ENCODE assay signal across 8 cellular contexts in the genomic region with DNA sequence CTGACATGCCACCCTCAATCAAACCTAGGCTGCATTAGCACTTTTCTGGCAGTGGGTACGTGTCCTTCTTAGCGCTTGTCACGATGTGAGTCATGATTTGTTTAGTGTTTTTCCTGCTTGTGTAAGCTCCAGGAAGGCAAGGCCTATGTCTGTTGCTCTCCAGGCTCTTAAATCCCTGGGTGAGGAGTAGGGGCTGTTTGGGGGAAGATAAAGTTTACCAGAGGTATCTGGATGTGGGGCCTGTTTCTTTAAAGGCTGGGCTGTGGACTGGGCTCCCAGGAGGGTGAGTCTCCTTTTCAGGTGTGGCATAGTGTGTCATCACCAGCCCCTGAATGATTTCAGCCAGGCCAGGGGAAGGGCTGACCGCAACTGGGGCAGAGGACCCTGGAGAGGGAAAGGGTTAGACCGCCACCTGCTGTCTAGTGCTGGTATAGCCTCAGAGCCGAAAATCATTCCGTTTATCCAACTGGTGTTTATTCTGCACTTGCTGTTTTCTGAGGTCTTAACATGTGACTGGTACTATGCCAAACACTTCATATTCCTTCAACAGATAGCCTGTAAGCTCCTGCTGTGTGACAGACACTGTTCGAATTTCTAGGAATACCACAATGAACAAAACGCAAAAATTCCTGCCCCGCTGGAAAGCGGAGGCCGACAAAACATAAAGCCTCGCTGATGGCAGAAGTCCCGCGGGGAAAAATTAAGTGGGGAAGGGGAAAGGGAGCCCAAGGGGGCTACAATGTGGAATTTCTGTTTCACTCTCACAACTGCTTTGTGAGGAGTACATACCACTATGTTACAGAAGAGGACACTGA. TPM values are rescaled to one million over a fixed set of nuclear protein-coding genes. Genes with fewer than 3 reads are reported as not detected.
DNase-seq lines count a peak whose midpoint lies in the region; ATAC-seq and TF ChIP-seq lines count a peak whose summit lies in the region.

No MANE protein-coding gene starts in this region.

- peak; percentile 99 for ATAC-seq in activated T-helper 17 cell treated with anti-CD3 and anti-CD28 coated beads, Interleukin-2, amount 50 U/mL, for 72 hours (replicated peaks)
- ATAC-seq in omental fat pad (ENCODE audit: low FRiP score), result peak; percentile 94
- no peak for ATAC-seq in HG03175 (IDR thresholded peaks at IDR 0.05; ENCODE audit: unreplicated experiment)

- peak overlapping the region; percentile 68 for H3K27ac Mint-ChIP-seq in activated T-helper 17 cell treated with anti-CD3 and anti-CD28 coated beads, Interleukin-2, amount 50 U/mL, for 72 hours

- 45 to 46% methylated on average over 15 of the region's 15 CpGs for WGBS in testis, 2 donors

- no peak overlapping the region for H3K27ac ChIP-seq in testis

- intact Hi-C loops in testis (cut with DNase I; ENCODE audit: low total_unique reads), result loop anchor here (10.0 kb wide), 1 partner anchor 238 kb away; no protein-coding TSS in a partner anchor

- no peak overlapping the region for H3K4me3 ChIP-seq in foreskin fibroblast (ENCODE audit: low read depth in 1 of 2, low read length in 2 of 2)
- H3K4me3 ChIP-seq in testis, result no peak overlapping the region

- no peaks in the 10 kb centered on the region for H3K9me3 ChIP-seq in testis

- H3K9me3 Mint-ChIP-seq in activated T-helper 17 cell treated with anti-CD3 and anti-CD28 coated beads, Interleukin-2, amount 50 U/mL, for 72 hours, result no peaks in the 10 kb centered on the region

- H3K4me1 ChIP-seq in testis, result no peaks in the 10 kb centered on the region

- no peak for TF ChIP-seq POLR2A in testis (IDR thresholded peaks at IDR 0.05)

- H3K36me3 ChIP-seq in testis (ENCODE audit: low read depth, missing control alignments), result no peaks in the 10 kb centered on the region

- peaks cover 8% of the 10 kb centered on the region for H3K4me1 Mint-ChIP-seq in activated T-helper 17 cell treated with anti-CD3 and anti-CD28 coated beads, Interleukin-2, amount 50 U/mL, for 72 hours

- H3K27me3 Mint-ChIP-seq in activated T-helper 17 cell treated with anti-CD3 and anti-CD28 coated beads, Interleukin-2, amount 50 U/mL, for 72 hours, result peaks cover 18% of the 10 kb centered on the region

- DNase-seq in ELF-1 (ENCODE audit: low read depth, low spot score) (peak; percentile 82), HuH-7 (ENCODE audit: low spot score) (peak; percentile 89), RPMI8226 (peak; percentile 87), foreskin fibroblast (peak; percentile 81 to 93), omental fat pad (ENCODE audit: low spot score) (peak; percentile 75), testis (peak; percentile 79)

- no peaks in the 10 kb centered on the region for H3K27me3 ChIP-seq in testis

- H3K4me3 Mint-ChIP-seq in activated T-helper 17 cell treated with anti-CD3 and anti-CD28 coated beads, Interleukin-2, amount 50 U/mL, for 72 hours, result no peak overlapping the region

- no peaks in the 10 kb centered on the region for H3K36me3 Mint-ChIP-seq in activated T-helper 17 cell treated with anti-CD3 and anti-CD28 coated beads, Interleukin-2, amount 50 U/mL, for 72 hours (ENCODE audit: low read depth)

- TF ChIP-seq CTCF in foreskin fibroblast (IDR thresholded peaks at IDR 0.05; ENCODE audit: low read depth, low read length) (peak; percentile 93), omental fat pad (IDR thresholded peaks at IDR 0.05) (peak in 2 of 3 donors; percentile 61 to 69), testis (IDR thresholded peaks at IDR 0.05) (peak; percentile 75 to 96 (median 94))

RNA-seq across cellular contexts. Expression of a gene that starts 9.7 kb away (rescaled TPM):
- total RNA-seq in activated T-helper 17 cell treated with anti-CD3 and anti-CD28 coated beads, Interleukin-2, amount 50 U/mL, for 72 hours, result under 1 TPM in 1 of 2 donors, not detected in 1; 0.13 TPM
- total RNA-seq in omental fat pad, result 10 to 100 TPM in 1 of 4 donors, 1 to 10 TPM in 3; 2.2 to 12.2 (median 5.4) TPM
- total RNA-seq in testis, result 10 to 100 TPM; 10.8 to 21.7 TPM
- 9.5 TPM for polyA plus RNA-seq in testis (ENCODE audit: insufficient read depth, low read depth, low replicate concordance)

RNA-seq across cellular contexts. Expression of a gene that starts 49.8 kb away (rescaled TPM):
- not detected for total RNA-seq in activated T-helper 17 cell treated with anti-CD3 and anti-CD28 coated beads, Interleukin-2, amount 50 U/mL, for 72 hours
- 10 to 100 TPM in 3 of 4 donors, 1 to 10 TPM in 1; 4.9 to 15.6 (median 12.9) TPM for total RNA-seq in omental fat pad
- total RNA-seq in testis, result 10 to 100 TPM; 28.3 to 34.3 TPM
- 67.5 TPM for polyA plus RNA-seq in testis (ENCODE audit: insufficient read depth, low read depth, low replicate concordance)

Comparison
In these comparisons a context has a peak if more than half of its experiments do, and no peak if none do; other contexts are left out.
1. RNA of a gene that starts 49.8 kb away (total RNA-seq): 28.3 to 34.3 TPM in testis and 4.9 to 15.6 TPM in omental fat pad; not detected in activated T-helper 17 cell treated with anti-CD3 and anti-CD28 coated beads, Interleukin-2, amount 50 U/mL, for 72 hours; every median in the first group is over 4 times any median in the second.
2. Peak in every context shown above with its lines, with median percentiles within 50 percentile points of each other: DNase-seq and CTCF ChIP-seq.